In the genomic region with DNA sequence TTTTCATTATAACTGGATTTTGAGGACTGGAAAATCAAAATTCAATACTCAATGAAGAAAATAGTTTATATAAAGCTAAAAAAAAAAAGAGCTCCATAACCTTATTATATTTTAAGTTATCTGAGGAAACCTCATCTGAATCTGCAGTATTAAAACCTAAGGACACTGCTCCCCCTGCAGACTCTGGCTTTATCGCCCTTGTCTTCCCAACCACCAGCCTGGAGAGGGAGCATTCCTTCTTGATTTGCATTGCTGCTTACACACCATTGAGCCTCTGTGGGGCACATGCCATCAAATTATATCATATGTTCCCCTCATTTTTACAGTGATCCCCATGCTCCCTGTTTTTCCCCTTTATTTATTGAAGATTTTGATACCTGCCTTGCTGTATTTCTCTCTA, we compare ENCODE assay signal across 12 cellular contexts.
DNase-seq lines count a peak whose midpoint lies in the region; ATAC-seq, FAIRE-seq and TF ChIP-seq lines count a peak whose summit lies in the region.
"Had no signal": no experiment of that assay in that cellular context is flagged by ENCODE, and none has a peak within 500 bp of the region (broad histone marks: within the 10 kb centered on the region; RNA-seq: fewer than 3 reads in every experiment).

No MANE protein-coding gene starts in this region.

- no peak overlapping the region for H3K4me2 ChIP-seq in OCI-LY3 (ENCODE audit: low read length)

- no peak overlapping the region for H3K9ac ChIP-seq in OCI-LY3 (ENCODE audit: low read length)
- H3K9ac ChIP-seq: parathyroid adenoma had no signal

- no peak for FAIRE-seq in small intestine (lab: Jason Lieb, UNC)

- H3K4me1 ChIP-seq in OCI-LY3 (ENCODE audit: low read length) (peaks cover 8% of the 10 kb centered on the region; the same call in 1 of the 2 replicates), small intestine (ENCODE audit: control insufficient read depth in 2 of 2, insufficient read depth in 1 of 2, low read depth in 1 of 2, low read length in 1 of 2) (no peaks in the 10 kb centered on the region), uterus (no peaks in the 10 kb centered on the region)
- H3K4me1 ChIP-seq: foreskin keratinocyte, parathyroid adenoma had no signal

- H3K27me3 ChIP-seq in OCI-LY3 (ENCODE audit: low read depth, low read length) (no peaks in the 10 kb centered on the region), small intestine (ENCODE audit: control insufficient read depth in 2 of 2, insufficient read depth in 2 of 2, low read length in 2 of 2) (no peaks in the 10 kb centered on the region), uterus (no peaks in the 10 kb centered on the region)
- H3K27me3 ChIP-seq: foreskin keratinocyte had no signal

- intact Hi-C loops in uterus (cut with DNase I; ENCODE audit: low total_unique reads): no loop called here

- H3K9me3 ChIP-seq in OCI-LY3 (ENCODE audit: insufficient read depth, low read length) (peaks cover 10% of the 10 kb centered on the region; the same call in 1 of the 2 replicates), small intestine (ENCODE audit: control insufficient read depth, low read depth) (no peaks in the 10 kb centered on the region), uterus (no peaks in the 10 kb centered on the region)

- DNase-seq in SHP77 (lab: John Stamatoyannopoulos, UW): peak; percentile 26 to 37
- no peak for DNase-seq in SHP77 treated with DMSO at 0.1 percent for 48 hours (lab: John Stamatoyannopoulos, UW)
- DNase-seq in fibroblast of pulmonary artery (ENCODE audit: low read depth): peak; percentile 74
- DNase-seq in small intestine: peak; percentile 32
- DNase-seq in uterus: no peak
- no peak for DNase-seq in T-helper 9 cell
- DNase-seq: activated naive CD4-positive, alpha-beta T cell treated with Interleukin-2 at 50 U/mL for 16 hours; T-helper 17 cell had no signal

- WGBS in small intestine, 3 donors: 50 to 76% (median 58%) methylated on average over 1 of the region's 1 CpG

- H3K27ac ChIP-seq in OCI-LY3 (ENCODE audit: low read length) (no peak overlapping the region), small intestine (ENCODE audit: low read depth in 1 of 2, low read length in 1 of 2) (no peak overlapping the region), uterus (no peak overlapping the region)
- H3K27ac ChIP-seq: foreskin keratinocyte, parathyroid adenoma had no signal

- H3K4me3 ChIP-seq in OCI-LY3 (ENCODE audit: low read length) (no peak overlapping the region), fibroblast of pulmonary artery (replicated peaks; ENCODE audit: low read depth, low read length) (no peak overlapping the region), small intestine (ENCODE audit: low read depth in 1 of 2, low read length in 2 of 2) (no peak overlapping the region), uterus (no peak overlapping the region)

- H3K79me2 ChIP-seq in OCI-LY3 (ENCODE audit: low read length): no peaks in the 10 kb centered on the region
- H3K79me2 ChIP-seq: parathyroid adenoma had no signal

- no peak for TF ChIP-seq POLR2A in uterus (IDR thresholded peaks at IDR 0.05)

- peak; percentile 75 for TF ChIP-seq CTCF in OCI-LY3 (IDR thresholded peaks at IDR 0.05; ENCODE audit: low read depth, low read length)
- peak; percentile 86 for TF ChIP-seq CTCF in fibroblast of pulmonary artery (IDR thresholded peaks at IDR 0.05; ENCODE audit: low read length, missing control alignments)
- TF ChIP-seq CTCF in uterus (IDR thresholded peaks at IDR 0.05): no peak

- H3K36me3 ChIP-seq in OCI-LY3 (replicated peaks; ENCODE audit: low read depth, low read length) (peaks cover 6% of the 10 kb centered on the region), small intestine (ENCODE audit: control insufficient read depth in 2 of 2, insufficient read depth in 2 of 2, low read length in 2 of 2) (no peaks in the 10 kb centered on the region), uterus (no peaks in the 10 kb centered on the region)

- no peak for ATAC-seq in HG03432 (IDR thresholded peaks at IDR 0.05; ENCODE audit: unreplicated experiment)
- ATAC-seq: foreskin keratinocyte, T-helper 17 cell had no signal

- no peak overlapping the region for H2AFZ ChIP-seq in OCI-LY3 (ENCODE audit: low read depth, low read length)
- H2AFZ ChIP-seq: parathyroid adenoma had no signal

- no peaks in the 10 kb centered on the region for H4K20me1 ChIP-seq in OCI-LY3 (ENCODE audit: insufficient read depth, low read length)

Comparison
In these comparisons a context has a peak if more than half of its experiments do, and no peak if none do; other contexts are left out.
1. DNase-seq: peak in SHP77 (2 of 2), fibroblast of pulmonary artery (single experiment) and small intestine (single experiment); none in SHP77 treated with DMSO at 0.1 percent for 48 hours (single experiment), uterus (0 of 2) and T-helper 9 cell (single experiment).
2. CTCF ChIP-seq: peak in OCI-LY3 (single experiment) and fibroblast of pulmonary artery (single experiment); none in uterus (0 of 4).